1 cellular context compared by ENCODE assay signal in the genomic region with DNA sequence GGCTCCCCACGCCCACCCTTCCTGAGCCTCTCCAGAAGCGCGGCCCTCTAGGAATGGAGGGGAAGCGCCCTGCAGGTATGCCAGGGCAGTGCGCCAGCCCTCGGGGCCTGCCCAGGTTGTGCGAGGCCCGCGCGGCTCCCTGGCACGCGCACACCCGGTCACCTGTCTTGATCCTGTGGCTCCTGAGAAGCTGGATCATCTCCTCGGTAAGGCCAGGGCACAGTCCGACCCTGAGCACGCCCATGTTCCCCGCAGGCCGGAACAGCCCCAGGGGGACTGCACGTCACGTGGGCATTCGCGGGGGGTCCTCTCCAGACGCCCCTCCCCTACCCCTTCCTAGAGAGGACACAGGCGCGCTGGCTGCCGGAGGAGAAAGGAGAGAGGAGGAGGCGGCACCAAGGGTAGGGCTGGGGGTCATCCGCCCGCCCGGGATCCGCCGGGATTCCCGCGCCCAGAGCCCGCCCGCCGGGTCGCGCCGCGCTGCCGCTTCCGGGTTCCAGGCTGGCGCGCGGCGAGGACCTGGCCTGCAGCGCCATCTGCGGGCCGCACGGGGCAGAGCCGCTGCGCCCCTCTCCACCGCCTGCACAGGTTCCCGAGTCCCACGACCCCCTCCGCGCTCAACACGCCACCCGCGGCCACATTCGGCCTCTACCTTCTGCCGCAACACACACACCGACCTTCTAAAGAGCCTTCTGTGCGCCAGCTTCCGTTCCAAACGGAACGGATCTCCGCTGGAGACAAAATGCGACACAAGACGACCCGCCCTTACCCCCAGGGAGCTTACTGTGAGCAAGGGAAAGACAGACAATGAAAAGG.
TF ChIP-seq lines count a peak whose summit lies in the region.

A gene (minus strand): TSS at position 491 of the 816 bp plus-strand sequence. CDS start 247 bp downstream, at position 244.

TF ChIP-seq in HepG2, 621 proteins besides CTCF, POLR2A, EP300 and RAD21 (continued from another document and continues in another):
- TF ChIP-seq CENPX (CRISPR knock-in tag; IDR thresholded peaks at IDR 0.05) (no peak), ZNF552 (CRISPR knock-in tag; IDR thresholded peaks at IDR 0.05; ENCODE audit: borderline replicate concordance) (peak; percentile 72; the same call in 1 of the 2 replicates), AHR (CRISPR knock-in tag; IDR thresholded peaks at IDR 0.05) (no peak), ZNF510 (CRISPR knock-in tag; IDR thresholded peaks at IDR 0.05; ENCODE audit: low read depth) (no peak), ZBTB3 (CRISPR knock-in tag; IDR thresholded peaks at IDR 0.05; ENCODE audit: borderline replicate concordance, low read depth) (no peak), GABPB1 (CRISPR knock-in tag; IDR thresholded peaks at IDR 0.05) (peak; percentile 80), ZNF282 (IDR thresholded peaks at IDR 0.05; ENCODE audit: partially characterized antibody) (no peak), SMAD9 (CRISPR knock-in tag; IDR thresholded peaks at IDR 0.05) (no peak), ARHGAP35 (CRISPR knock-in tag; IDR thresholded peaks at IDR 0.05; ENCODE audit: borderline replicate concordance) (no peak), HOXD1 (CRISPR knock-in tag; IDR thresholded peaks at IDR 0.05) (no peak), MXI1 (IDR thresholded peaks at IDR 0.05; ENCODE audit: borderline replicate concordance, low read depth, low read length) (peak; percentile 70; the same call in 1 of the 3 replicates), ZNF891 (CRISPR knock-in tag; IDR thresholded peaks at IDR 0.05) (peak; percentile 83), PHF20 (CRISPR knock-in tag; IDR thresholded peaks at IDR 0.05) (peak; percentile 65), GTF2F1 (IDR thresholded peaks at IDR 0.05; ENCODE audit: low read length) (no peak), ATF1 (CRISPR knock-in tag; IDR thresholded peaks at IDR 0.05) (no peak), EEA1 (CRISPR knock-in tag; IDR thresholded peaks at IDR 0.05; ENCODE audit: borderline replicate concordance) (peak; percentile 54; the same call in 1 of the 2 replicates), SSRP1 (CRISPR knock-in tag; IDR thresholded peaks at IDR 0.05) (no peak), ZNF619 (CRISPR knock-in tag; IDR thresholded peaks at IDR 0.05) (no peak; the same call in 1 of the 2 replicates)
- TF ChIP-seq, protein P1, sequence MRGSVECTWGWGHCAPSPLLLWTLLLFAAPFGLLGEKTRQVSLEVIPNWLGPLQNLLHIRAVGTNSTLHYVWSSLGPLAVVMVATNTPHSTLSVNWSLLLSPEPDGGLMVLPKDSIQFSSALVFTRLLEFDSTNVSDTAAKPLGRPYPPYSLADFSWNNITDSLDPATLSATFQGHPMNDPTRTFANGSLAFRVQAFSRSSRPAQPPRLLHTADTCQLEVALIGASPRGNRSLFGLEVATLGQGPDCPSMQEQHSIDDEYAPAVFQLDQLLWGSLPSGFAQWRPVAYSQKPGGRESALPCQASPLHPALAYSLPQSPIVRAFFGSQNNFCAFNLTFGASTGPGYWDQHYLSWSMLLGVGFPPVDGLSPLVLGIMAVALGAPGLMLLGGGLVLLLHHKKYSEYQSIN (CRISPR knock-in tag; IDR thresholded peaks at IDR 0.05; ENCODE audit: borderline replicate concordance) = no peak
- TF ChIP-seq, protein P2, sequence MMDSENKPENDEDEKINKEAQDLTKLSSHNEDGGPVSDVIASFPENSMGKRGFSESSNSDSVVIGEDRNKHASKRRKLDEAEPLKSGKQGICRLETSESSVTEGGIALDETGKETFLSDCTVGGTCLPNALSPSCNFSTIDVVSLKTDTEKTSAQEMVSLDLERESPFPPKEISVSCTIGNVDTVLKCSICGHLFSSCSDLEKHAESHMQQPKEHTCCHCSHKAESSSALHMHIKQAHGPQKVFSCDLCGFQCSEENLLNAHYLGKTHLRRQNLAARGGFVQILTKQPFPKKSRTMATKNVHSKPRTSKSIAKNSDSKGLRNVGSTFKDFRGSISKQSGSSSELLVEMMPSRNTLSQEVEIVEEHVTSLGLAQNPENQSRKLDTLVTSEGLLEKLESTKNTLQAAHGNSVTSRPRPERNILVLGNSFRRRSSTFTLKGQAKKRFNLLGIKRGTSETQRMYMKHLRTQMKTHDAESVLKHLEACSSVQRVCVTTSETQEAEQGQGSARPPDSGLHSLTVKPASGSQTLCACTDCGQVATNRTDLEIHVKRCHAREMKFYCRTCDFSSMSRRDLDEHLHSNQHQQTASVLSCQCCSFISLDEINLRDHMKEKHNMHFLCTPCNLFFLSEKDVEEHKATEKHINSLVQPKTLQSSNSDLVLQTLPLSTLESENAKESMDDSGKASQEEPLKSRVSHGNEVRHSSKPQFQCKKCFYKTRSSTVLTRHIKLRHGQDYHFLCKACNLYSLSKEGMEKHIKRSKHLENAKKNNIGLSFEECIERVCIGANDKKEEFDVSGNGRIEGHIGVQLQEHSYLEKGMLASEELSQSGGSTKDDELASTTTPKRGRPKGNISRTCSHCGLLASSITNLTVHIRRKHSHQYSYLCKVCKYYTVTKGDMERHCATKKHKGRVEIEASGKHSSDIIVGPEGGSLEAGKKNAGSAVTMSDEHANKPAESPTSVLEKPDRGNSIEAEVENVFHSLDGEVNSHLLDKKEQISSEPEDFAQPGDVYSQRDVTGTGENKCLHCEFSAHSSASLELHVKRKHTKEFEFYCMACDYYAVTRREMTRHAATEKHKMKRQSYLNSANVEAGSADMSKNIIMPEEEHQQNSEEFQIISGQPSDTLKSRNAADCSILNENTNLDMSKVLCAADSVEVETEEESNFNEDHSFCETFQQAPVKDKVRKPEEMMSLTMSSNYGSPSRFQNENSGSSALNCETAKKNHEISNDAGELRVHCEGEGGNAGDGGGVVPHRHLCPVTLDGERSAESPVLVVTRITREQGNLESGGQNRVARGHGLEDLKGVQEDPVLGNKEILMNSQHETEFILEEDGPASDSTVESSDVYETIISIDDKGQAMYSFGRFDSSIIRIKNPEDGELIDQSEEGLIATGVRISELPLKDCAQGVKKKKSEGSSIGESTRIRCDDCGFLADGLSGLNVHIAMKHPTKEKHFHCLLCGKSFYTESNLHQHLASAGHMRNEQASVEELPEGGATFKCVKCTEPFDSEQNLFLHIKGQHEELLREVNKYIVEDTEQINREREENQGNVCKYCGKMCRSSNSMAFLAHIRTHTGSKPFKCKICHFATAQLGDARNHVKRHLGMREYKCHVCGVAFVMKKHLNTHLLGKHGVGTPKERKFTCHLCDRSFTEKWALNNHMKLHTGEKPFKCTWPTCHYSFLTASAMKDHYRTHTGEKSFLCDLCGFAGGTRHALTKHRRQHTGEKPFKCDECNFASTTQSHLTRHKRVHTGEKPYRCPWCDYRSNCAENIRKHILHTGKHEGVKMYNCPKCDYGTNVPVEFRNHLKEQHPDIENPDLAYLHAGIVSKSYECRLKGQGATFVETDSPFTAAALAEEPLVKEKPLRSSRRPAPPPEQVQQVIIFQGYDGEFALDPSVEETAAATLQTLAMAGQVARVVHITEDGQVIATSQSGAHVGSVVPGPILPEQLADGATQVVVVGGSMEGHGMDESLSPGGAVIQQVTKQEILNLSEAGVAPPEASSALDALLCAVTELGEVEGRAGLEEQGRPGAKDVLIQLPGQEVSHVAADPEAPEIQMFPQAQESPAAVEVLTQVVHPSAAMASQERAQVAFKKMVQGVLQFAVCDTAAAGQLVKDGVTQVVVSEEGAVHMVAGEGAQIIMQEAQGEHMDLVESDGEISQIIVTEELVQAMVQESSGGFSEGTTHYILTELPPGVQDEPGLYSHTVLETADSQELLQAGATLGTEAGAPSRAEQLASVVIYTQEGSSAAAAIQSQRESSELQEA (CRISPR knock-in tag; IDR thresholded peaks at IDR 0.05; ENCODE audit: not compliant biosample characterization) = no peak
- TF ChIP-seq, protein P3, sequence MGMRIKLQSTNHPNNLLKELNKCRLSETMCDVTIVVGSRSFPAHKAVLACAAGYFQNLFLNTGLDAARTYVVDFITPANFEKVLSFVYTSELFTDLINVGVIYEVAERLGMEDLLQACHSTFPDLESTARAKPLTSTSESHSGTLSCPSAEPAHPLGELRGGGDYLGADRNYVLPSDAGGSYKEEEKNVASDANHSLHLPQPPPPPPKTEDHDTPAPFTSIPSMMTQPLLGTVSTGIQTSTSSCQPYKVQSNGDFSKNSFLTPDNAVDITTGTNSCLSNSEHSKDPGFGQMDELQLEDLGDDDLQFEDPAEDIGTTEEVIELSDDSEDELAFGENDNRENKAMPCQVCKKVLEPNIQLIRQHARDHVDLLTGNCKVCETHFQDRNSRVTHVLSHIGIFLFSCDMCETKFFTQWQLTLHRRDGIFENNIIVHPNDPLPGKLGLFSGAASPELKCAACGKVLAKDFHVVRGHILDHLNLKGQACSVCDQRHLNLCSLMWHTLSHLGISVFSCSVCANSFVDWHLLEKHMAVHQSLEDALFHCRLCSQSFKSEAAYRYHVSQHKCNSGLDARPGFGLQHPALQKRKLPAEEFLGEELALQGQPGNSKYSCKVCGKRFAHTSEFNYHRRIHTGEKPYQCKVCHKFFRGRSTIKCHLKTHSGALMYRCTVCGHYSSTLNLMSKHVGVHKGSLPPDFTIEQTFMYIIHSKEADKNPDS (CRISPR knock-in tag; IDR thresholded peaks at IDR 0.05) = no peak
- TF ChIP-seq, protein P4, sequence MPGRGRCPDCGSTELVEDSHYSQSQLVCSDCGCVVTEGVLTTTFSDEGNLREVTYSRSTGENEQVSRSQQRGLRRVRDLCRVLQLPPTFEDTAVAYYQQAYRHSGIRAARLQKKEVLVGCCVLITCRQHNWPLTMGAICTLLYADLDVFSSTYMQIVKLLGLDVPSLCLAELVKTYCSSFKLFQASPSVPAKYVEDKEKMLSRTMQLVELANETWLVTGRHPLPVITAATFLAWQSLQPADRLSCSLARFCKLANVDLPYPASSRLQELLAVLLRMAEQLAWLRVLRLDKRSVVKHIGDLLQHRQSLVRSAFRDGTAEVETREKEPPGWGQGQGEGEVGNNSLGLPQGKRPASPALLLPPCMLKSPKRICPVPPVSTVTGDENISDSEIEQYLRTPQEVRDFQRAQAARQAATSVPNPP (CRISPR knock-in tag; IDR thresholded peaks at IDR 0.05) = no peak
- TF ChIP-seq, protein P5, sequence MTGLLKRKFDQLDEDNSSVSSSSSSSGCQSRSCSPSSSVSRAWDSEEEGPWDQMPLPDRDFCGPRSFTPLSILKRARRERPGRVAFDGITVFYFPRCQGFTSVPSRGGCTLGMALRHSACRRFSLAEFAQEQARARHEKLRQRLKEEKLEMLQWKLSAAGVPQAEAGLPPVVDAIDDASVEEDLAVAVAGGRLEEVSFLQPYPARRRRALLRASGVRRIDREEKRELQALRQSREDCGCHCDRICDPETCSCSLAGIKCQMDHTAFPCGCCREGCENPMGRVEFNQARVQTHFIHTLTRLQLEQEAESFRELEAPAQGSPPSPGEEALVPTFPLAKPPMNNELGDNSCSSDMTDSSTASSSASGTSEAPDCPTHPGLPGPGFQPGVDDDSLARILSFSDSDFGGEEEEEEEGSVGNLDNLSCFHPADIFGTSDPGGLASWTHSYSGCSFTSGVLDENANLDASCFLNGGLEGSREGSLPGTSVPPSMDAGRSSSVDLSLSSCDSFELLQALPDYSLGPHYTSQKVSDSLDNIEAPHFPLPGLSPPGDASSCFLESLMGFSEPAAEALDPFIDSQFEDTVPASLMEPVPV (CRISPR knock-in tag; IDR thresholded peaks at IDR 0.05) = no peak
- TF ChIP-seq, protein P6, sequence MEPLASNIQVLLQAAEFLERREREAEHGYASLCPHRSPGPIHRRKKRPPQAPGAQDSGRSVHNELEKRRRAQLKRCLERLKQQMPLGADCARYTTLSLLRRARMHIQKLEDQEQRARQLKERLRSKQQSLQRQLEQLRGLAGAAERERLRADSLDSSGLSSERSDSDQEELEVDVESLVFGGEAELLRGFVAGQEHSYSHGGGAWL (CRISPR knock-in tag; IDR thresholded peaks at IDR 0.05) = peak; percentile 76
- TF ChIP-seq, protein P7, sequence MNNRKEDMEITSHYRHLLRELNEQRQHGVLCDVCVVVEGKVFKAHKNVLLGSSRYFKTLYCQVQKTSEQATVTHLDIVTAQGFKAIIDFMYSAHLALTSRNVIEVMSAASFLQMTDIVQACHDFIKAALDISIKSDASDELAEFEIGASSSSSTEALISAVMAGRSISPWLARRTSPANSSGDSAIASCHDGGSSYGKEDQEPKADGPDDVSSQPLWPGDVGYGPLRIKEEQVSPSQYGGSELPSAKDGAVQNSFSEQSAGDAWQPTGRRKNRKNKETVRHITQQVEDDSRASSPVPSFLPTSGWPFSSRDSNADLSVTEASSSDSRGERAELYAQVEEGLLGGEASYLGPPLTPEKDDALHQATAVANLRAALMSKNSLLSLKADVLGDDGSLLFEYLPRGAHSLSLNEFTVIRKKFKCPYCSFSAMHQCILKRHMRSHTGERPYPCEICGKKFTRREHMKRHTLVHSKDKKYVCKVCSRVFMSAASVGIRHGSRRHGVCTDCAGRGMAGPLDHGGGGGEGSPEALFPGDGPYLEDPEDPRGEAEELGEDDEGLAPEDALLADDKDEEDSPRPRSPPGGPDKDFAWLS (CRISPR knock-in tag; IDR thresholded peaks at IDR 0.05; ENCODE audit: borderline replicate concordance) = no peak
- TF ChIP-seq, protein P8, sequence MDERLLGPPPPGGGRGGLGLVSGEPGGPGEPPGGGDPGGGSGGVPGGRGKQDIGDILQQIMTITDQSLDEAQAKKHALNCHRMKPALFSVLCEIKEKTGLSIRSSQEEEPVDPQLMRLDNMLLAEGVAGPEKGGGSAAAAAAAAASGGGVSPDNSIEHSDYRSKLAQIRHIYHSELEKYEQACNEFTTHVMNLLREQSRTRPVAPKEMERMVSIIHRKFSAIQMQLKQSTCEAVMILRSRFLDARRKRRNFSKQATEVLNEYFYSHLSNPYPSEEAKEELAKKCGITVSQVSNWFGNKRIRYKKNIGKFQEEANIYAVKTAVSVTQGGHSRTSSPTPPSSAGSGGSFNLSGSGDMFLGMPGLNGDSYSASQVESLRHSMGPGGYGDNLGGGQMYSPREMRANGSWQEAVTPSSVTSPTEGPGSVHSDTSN (CRISPR knock-in tag; IDR thresholded peaks at IDR 0.05) = no peak
